ENCODE assay signal across 1 cellular context in genomic region chr1:28983091-28983490, GRCh38.
TF ChIP-seq lines count a peak whose summit lies in the region.

No MANE protein-coding gene starts in this region.

TF ChIP-seq in HepG2, 621 proteins besides CTCF, POLR2A, EP300 and RAD21 (continued from another document):
- TF ChIP-seq GLMP (CRISPR knock-in tag; IDR thresholded peaks at IDR 0.05; ENCODE audit: borderline replicate concordance) (no peak), SMARCC2 (IDR thresholded peaks at IDR 0.05) (no peak), ZNF607 (CRISPR knock-in tag; IDR thresholded peaks at IDR 0.05; ENCODE audit: borderline replicate concordance) (no peak), ZNF639 (CRISPR knock-in tag; conservative IDR thresholded peaks at IDR 0.05) (no peak), ZNF550 (CRISPR knock-in tag; IDR thresholded peaks at IDR 0.05; ENCODE audit: borderline replicate concordance) (no peak), HNF4G (IDR thresholded peaks at IDR 0.05; ENCODE audit: borderline replicate concordance, low read depth, low read length) (no peak), HNF4G (CRISPR knock-in tag; IDR thresholded peaks at IDR 0.05; ENCODE audit: borderline replicate concordance, low read depth) (no peak), FOXJ3 (CRISPR knock-in tag; IDR thresholded peaks at IDR 0.05; ENCODE audit: borderline replicate concordance) (no peak), FLYWCH1 (CRISPR knock-in tag; IDR thresholded peaks at IDR 0.05) (no peak)
